1 cellular context compared by ENCODE assay signal in the genomic region with DNA sequence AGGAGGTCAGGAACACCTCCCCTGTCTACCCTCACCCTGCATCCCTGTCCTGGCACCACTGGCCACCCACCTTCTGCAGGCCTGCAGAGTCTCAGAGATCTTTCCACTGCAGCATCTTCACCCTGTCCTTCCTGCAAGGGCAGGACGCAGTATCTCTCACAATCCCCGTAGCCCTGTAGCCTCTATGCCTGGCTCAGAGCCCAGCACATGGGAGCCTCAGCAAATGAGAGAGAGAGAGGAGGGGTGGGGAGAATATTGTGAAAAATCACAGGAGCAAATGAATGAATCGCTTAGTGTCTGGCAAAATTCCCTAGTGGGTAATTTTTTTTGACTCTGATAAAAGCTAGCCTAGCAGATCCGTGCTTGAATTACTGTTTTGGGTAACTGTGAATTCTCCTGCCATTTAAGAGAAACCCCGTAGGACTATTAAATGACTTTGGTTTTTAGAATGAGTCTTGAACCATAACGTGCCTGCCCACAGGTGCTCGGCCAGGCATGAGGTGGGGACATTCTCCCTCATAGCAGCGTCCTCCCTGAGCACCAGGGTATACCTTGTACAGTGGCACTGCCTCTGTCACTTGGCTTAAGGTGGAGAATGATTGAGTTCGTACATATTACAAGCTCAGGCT.
TF ChIP-seq lines count a peak whose summit lies in the region.

No MANE protein-coding gene starts in this region.

TF ChIP-seq in H1, 55 proteins besides CTCF, POLR2A, EP300 and RAD21 (continued from another document):
- TF ChIP-seq, protein P1, sequence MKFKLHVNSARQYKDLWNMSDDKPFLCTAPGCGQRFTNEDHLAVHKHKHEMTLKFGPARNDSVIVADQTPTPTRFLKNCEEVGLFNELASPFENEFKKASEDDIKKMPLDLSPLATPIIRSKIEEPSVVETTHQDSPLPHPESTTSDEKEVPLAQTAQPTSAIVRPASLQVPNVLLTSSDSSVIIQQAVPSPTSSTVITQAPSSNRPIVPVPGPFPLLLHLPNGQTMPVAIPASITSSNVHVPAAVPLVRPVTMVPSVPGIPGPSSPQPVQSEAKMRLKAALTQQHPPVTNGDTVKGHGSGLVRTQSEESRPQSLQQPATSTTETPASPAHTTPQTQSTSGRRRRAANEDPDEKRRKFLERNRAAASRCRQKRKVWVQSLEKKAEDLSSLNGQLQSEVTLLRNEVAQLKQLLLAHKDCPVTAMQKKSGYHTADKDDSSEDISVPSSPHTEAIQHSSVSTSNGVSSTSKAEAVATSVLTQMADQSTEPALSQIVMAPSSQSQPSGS (IDR thresholded peaks at IDR 0.05; ENCODE audit: low read length), result no peak
- TF ChIP-seq SP4 (IDR thresholded peaks at IDR 0.05; ENCODE audit: low read length) (no peak), FOSL1 (IDR thresholded peaks at IDR 0.05; ENCODE audit: insufficient read depth, low read depth, low read length) (no peak)
